Comparison of ENCODE assay signal across 1 cellular context in genomic region chr9:35727676-35728040, GRCh38.
TF ChIP-seq lines count a peak whose summit lies in the region.

No MANE protein-coding gene starts in this region.

TF ChIP-seq in K562, 482 proteins besides CTCF, POLR2A, EP300 and RAD21 (continued from another document and continues in another):
- TF ChIP-seq E2F8 (IDR thresholded peaks at IDR 0.05; ENCODE audit: low read depth, partially characterized antibody) (no peak), MAFG (tag; conservative IDR thresholded peaks at IDR 0.05) (peak; percentile 47; the same call in 1 of the 2 replicates), ZNF23 (CRISPR knock-in tag; IDR thresholded peaks at IDR 0.05) (no peak), PREB (CRISPR knock-in tag; IDR thresholded peaks at IDR 0.05) (no peak), TAL1 (IDR thresholded peaks at IDR 0.05) (peak; percentile 38; the same call in 1 of the 2 replicates), SREBF2 (CRISPR knock-in tag; IDR thresholded peaks at IDR 0.05) (no peak), NFXL1 (CRISPR knock-in tag; IDR thresholded peaks at IDR 0.05) (no peak), ZC3H4 (CRISPR knock-in tag; IDR thresholded peaks at IDR 0.05; ENCODE audit: borderline replicate concordance) (no peak), RERE (CRISPR knock-in tag; IDR thresholded peaks at IDR 0.05; ENCODE audit: borderline replicate concordance) (no peak), TAF9B (IDR thresholded peaks at IDR 0.05; ENCODE audit: partially characterized antibody) (peak; percentile 24), ZNF584 (CRISPR knock-in tag; IDR thresholded peaks at IDR 0.05; ENCODE audit: low read depth) (no peak), SMARCE1 (IDR thresholded peaks at IDR 0.05) (peak; percentile 44; the same call in 1 of the 2 replicates), NUFIP1 (IDR thresholded peaks at IDR 0.05; ENCODE audit: partially characterized antibody) (no peak), ZBTB43 (CRISPR knock-in tag; IDR thresholded peaks at IDR 0.05) (no peak), GABPB2 (CRISPR knock-in tag; conservative IDR thresholded peaks at IDR 0.05) (no peak), SPI1 (IDR thresholded peaks at IDR 0.05; ENCODE audit: borderline replicate concordance, low read depth, low read length) (peak; percentile 26; the same call in 1 of the 2 replicates), ZSCAN29 (IDR thresholded peaks at IDR 0.05) (no peak), ZNF41 (CRISPR knock-in tag; conservative IDR thresholded peaks at IDR 0.05) (no peak), ZNF316 (IDR thresholded peaks at IDR 0.05) (peak; percentile 46; the same call in 1 of the 2 replicates), CCNT2 (IDR thresholded peaks at IDR 0.05; ENCODE audit: borderline replicate concordance, extremely low read depth, insufficient read length, low read depth, low read length) (no peak), TCF3 (CRISPR knock-in tag; IDR thresholded peaks at IDR 0.05) (peak; percentile 52; the same call in 1 of the 2 replicates), ETS2 (tag; IDR thresholded peaks at IDR 0.05; ENCODE audit: borderline replicate concordance, poor library complexity, severe bottlenecking) (no peak), NR2C2 (CRISPR knock-in tag; IDR thresholded peaks at IDR 0.05) (no peak), NR2C2 (tag; IDR thresholded peaks at IDR 0.05) (no peak), MECOM (CRISPR knock-in tag; IDR thresholded peaks at IDR 0.05) (no peak), ZBTB7A (IDR thresholded peaks at IDR 0.05; ENCODE audit: borderline replicate concordance, control insufficient read depth, low read depth, low read length) (peak; percentile 77; the same call in 1 of the 2 replicates)
- TF ChIP-seq, protein P1, sequence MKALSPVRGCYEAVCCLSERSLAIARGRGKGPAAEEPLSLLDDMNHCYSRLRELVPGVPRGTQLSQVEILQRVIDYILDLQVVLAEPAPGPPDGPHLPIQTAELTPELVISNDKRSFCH (CRISPR knock-in tag; IDR thresholded peaks at IDR 0.05): no peak
- TF ChIP-seq, protein P1 (tag; IDR thresholded peaks at IDR 0.05): no peak
- TF ChIP-seq, protein P2, sequence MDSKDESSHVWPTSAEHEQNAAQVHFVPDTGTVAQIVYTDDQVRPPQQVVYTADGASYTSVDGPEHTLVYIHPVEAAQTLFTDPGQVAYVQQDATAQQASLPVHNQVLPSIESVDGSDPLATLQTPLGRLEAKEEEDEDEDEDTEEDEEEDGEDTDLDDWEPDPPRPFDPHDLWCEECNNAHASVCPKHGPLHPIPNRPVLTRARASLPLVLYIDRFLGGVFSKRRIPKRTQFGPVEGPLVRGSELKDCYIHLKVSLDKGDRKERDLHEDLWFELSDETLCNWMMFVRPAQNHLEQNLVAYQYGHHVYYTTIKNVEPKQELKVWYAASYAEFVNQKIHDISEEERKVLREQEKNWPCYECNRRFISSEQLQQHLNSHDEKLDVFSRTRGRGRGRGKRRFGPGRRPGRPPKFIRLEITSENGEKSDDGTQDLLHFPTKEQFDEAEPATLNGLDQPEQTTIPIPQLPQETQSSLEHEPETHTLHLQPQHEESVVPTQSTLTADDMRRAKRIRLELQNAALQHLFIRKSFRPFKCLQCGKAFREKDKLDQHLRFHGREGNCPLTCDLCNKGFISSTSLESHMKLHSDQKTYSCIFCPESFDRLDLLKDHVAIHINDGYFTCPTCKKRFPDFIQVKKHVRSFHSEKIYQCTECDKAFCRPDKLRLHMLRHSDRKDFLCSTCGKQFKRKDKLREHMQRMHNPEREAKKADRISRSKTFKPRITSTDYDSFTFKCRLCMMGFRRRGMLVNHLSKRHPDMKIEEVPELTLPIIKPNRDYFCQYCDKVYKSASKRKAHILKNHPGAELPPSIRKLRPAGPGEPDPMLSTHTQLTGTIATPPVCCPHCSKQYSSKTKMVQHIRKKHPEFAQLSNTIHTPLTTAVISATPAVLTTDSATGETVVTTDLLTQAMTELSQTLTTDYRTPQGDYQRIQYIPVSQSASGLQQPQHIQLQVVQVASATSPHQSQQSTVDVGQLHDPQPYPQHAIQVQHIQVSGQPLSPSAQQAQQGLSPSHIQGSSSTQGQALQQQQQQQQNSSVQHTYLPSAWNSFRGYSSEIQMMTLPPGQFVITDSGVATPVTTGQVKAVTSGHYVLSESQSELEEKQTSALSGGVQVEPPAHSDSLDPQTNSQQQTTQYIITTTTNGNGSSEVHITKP (IDR thresholded peaks at IDR 0.05; ENCODE audit: partially characterized antibody): peak; percentile 49
- TF ChIP-seq, protein P3, sequence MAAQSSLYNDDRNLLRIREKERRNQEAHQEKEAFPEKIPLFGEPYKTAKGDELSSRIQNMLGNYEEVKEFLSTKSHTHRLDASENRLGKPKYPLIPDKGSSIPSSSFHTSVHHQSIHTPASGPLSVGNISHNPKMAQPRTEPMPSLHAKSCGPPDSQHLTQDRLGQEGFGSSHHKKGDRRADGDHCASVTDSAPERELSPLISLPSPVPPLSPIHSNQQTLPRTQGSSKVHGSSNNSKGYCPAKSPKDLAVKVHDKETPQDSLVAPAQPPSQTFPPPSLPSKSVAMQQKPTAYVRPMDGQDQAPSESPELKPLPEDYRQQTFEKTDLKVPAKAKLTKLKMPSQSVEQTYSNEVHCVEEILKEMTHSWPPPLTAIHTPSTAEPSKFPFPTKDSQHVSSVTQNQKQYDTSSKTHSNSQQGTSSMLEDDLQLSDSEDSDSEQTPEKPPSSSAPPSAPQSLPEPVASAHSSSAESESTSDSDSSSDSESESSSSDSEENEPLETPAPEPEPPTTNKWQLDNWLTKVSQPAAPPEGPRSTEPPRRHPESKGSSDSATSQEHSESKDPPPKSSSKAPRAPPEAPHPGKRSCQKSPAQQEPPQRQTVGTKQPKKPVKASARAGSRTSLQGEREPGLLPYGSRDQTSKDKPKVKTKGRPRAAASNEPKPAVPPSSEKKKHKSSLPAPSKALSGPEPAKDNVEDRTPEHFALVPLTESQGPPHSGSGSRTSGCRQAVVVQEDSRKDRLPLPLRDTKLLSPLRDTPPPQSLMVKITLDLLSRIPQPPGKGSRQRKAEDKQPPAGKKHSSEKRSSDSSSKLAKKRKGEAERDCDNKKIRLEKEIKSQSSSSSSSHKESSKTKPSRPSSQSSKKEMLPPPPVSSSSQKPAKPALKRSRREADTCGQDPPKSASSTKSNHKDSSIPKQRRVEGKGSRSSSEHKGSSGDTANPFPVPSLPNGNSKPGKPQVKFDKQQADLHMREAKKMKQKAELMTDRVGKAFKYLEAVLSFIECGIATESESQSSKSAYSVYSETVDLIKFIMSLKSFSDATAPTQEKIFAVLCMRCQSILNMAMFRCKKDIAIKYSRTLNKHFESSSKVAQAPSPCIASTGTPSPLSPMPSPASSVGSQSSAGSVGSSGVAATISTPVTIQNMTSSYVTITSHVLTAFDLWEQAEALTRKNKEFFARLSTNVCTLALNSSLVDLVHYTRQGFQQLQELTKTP (IDR thresholded peaks at IDR 0.05; ENCODE audit: low read depth in 1 of 2, partially characterized antibody in 2 of 2): no peak
- TF ChIP-seq, protein P4, sequence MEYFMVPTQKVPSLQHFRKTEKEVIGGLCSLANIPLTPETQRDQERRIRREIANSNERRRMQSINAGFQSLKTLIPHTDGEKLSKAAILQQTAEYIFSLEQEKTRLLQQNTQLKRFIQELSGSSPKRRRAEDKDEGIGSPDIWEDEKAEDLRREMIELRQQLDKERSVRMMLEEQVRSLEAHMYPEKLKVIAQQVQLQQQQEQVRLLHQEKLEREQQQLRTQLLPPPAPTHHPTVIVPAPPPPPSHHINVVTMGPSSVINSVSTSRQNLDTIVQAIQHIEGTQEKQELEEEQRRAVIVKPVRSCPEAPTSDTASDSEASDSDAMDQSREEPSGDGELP (CRISPR knock-in tag; IDR thresholded peaks at IDR 0.05; ENCODE audit: borderline replicate concordance): peak; percentile 83
- TF ChIP-seq, protein P5, sequence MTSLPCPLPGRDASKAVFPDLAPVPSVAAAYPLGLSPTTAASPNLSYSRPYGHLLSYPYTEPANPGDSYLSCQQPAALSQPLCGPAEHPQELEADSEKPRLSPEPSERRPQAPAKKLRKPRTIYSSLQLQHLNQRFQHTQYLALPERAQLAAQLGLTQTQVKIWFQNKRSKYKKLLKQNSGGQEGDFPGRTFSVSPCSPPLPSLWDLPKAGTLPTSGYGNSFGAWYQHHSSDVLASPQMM (CRISPR knock-in tag; IDR thresholded peaks at IDR 0.05): no peak
- TF ChIP-seq, protein P6, sequence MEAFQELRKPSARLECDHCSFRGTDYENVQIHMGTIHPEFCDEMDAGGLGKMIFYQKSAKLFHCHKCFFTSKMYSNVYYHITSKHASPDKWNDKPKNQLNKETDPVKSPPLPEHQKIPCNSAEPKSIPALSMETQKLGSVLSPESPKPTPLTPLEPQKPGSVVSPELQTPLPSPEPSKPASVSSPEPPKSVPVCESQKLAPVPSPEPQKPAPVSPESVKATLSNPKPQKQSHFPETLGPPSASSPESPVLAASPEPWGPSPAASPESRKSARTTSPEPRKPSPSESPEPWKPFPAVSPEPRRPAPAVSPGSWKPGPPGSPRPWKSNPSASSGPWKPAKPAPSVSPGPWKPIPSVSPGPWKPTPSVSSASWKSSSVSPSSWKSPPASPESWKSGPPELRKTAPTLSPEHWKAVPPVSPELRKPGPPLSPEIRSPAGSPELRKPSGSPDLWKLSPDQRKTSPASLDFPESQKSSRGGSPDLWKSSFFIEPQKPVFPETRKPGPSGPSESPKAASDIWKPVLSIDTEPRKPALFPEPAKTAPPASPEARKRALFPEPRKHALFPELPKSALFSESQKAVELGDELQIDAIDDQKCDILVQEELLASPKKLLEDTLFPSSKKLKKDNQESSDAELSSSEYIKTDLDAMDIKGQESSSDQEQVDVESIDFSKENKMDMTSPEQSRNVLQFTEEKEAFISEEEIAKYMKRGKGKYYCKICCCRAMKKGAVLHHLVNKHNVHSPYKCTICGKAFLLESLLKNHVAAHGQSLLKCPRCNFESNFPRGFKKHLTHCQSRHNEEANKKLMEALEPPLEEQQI (IDR thresholded peaks at IDR 0.05): no peak
